ENCODE assay signal across 9 cellular contexts in the genomic region with DNA sequence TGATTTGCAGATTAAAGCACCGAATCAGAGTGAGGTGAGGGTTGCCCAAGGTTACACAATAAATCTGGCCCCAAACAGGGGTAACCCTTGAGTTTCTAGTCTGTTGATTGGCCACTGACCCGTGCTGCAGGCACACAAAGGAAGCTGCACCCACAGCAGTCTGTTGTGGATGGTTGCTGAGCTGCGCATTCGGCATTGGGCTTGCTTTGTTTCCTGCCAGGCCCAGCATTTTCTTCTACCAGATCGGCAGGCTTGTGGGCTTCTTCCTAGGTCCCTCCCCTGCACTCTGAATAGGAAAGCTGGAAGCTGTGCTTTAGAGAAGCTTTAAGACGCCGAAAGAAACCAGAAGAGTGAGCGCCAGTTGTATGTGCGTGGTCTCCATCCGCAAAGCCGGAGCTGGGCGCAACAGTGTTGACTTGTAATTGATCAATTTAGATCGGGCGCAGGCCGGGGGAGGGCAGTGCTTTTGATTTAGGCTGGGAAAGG. TPM values are rescaled to one million over a fixed set of nuclear protein-coding genes. Genes with fewer than 3 reads are reported as not detected.
DNase-seq lines count a peak whose midpoint lies in the region; ATAC-seq, FAIRE-seq and TF ChIP-seq lines count a peak whose summit lies in the region.
"Had no signal": no experiment of that assay in that cellular context is flagged by ENCODE, and none has a peak within 500 bp of the region (broad histone marks: within the 10 kb centered on the region; RNA-seq: fewer than 3 reads in every experiment).

No MANE protein-coding gene starts in this region.

- H3K27ac ChIP-seq in GM12878 (ENCODE audit: control insufficient read depth, insufficient read depth): no peak overlapping the region
- peak overlapping the region; percentile 65 for H3K27ac ChIP-seq in iPS-18a (ENCODE audit: low read length)

- no peak overlapping the region for H3K27ac Mint-ChIP-seq in progenitor cell of endocrine pancreas
- H3K27ac Mint-ChIP-seq: T-helper 1 cell treated with Interleukin-12 subunit alpha and Interleukin-12 subunit beta and Interleukin-4 antibody, amounts not matched to agents 30 μg/mL and 1 μg/mL, for 36 hours had no signal

- H3K27me3 ChIP-seq in GM12878 (replicated peaks in 1 of 2; ENCODE audit: control insufficient read depth in 2 of 2, insufficient read depth in 2 of 2, low read length in 1 of 2) (peaks cover 0 to 3% of the 10 kb centered on the region in 2 experiments; a peak in 2 of 4 replicates), iPS-18a (ENCODE audit: control insufficient read depth, insufficient read depth, low read length) (no peaks in the 10 kb centered on the region), skeletal muscle satellite cell (ENCODE audit: control insufficient read depth, insufficient read depth, low read length) (no peaks in the 10 kb centered on the region)

- CTCF ChIA-PET in GM12878 (lab: Yijun Ruan, JAX): interaction anchor here (0.6 to 2.0 kb wide), 5 partner anchors 9 to 80 kb away, joined by 3 to 9 read pairs (median 4); no protein-coding TSS in a partner anchor

- H2AFZ ChIP-seq in GM12878 (ENCODE audit: control insufficient read depth, low read depth, low read length): no peak overlapping the region

- H3K9ac ChIP-seq in GM12878 (ENCODE audit: control insufficient read depth, insufficient read depth, low read length) (no peak overlapping the region), iPS-18a (ENCODE audit: low read length) (peak overlapping the region; percentile 55), skeletal muscle satellite cell (ENCODE audit: low read depth, low read length) (peak overlapping the region; percentile 80)

- H3K4me3 ChIP-seq in GM12878 (no peak overlapping the region), iPS-18a (ENCODE audit: low read length) (peak overlapping the region; percentile 33), skeletal muscle satellite cell (ENCODE audit: low read length) (peak overlapping the region; percentile 60)

- H3K36me3 ChIP-seq in GM12878 (ENCODE audit: control insufficient read depth in 2 of 2, insufficient read depth in 2 of 2, low read length in 1 of 2): no peaks in the 10 kb centered on the region
- peaks cover 2% of the 10 kb centered on the region for H3K36me3 ChIP-seq in iPS-18a (ENCODE audit: control insufficient read depth, low read depth, low read length)
- H3K36me3 ChIP-seq in skeletal muscle satellite cell (ENCODE audit: insufficient read depth, low read length): peaks cover 7% of the 10 kb centered on the region

- ATAC-seq in GM12878 (peak; percentile 13; the same call in 1 of the 3 replicates), HG02571 (IDR thresholded peaks at IDR 0.05; ENCODE audit: unreplicated experiment) (no peak), HG03280 (IDR thresholded peaks at IDR 0.05; ENCODE audit: unreplicated experiment) (no peak)

- peaks cover 9% of the 10 kb centered on the region for H3K36me3 Mint-ChIP-seq in progenitor cell of endocrine pancreas (ENCODE audit: insufficient read depth)

- FAIRE-seq in GM12878 (lab: Jason Lieb, UNC): no peak

- no peaks in the 10 kb centered on the region for H3K9me3 ChIP-seq in GM12878 (replicated peaks; ENCODE audit: control insufficient read depth, insufficient read depth, low read length)
- H3K9me3 ChIP-seq in iPS-18a (ENCODE audit: control insufficient read depth, low read depth, low read length): no peaks in the 10 kb centered on the region
- H3K9me3 ChIP-seq in skeletal muscle satellite cell (replicated peaks; ENCODE audit: low read length): no peaks in the 10 kb centered on the region

- H3K4me2 ChIP-seq in GM12878 (ENCODE audit: control insufficient read depth, insufficient read depth): no peak overlapping the region
- peak overlapping the region; percentile 79 for H3K4me2 ChIP-seq in skeletal muscle satellite cell (ENCODE audit: low read length)

- no peak for TF ChIP-seq CTCF in GM12878 (IDR thresholded peaks at IDR 0.05 in 2 of 3, conservative IDR thresholded peaks at IDR 0.05 in 1 of 3; ENCODE audit: control insufficient read depth in 2 of 3, extremely low read depth in 1 of 3, insufficient read depth in 1 of 3, low read depth in 3 of 3, low read length in 3 of 3)
- TF ChIP-seq CTCF in progenitor cell of endocrine pancreas (IDR thresholded peaks at IDR 0.05; ENCODE audit: unreplicated experiment): no peak

- no TSS peak for BruUV-seq in GM12878 (replicated peaks; lab: Mats Ljungman, UMichigan)

- POLR2A ChIA-PET in GM12878 (lab: Charles Lee): interaction anchor here (0.5 kb wide), 1 partner anchor 9 kb away, joined by 3 read pairs; no protein-coding TSS in a partner anchor

- H3K4me1 Mint-ChIP-seq in progenitor cell of endocrine pancreas (ENCODE audit: low read depth): peaks cover 22% of the 10 kb centered on the region

- no peaks in the 10 kb centered on the region for H3K27me3 Mint-ChIP-seq in progenitor cell of endocrine pancreas

- TF ChIP-seq POLR2A in GM12878 (IDR thresholded peaks at IDR 0.05; ENCODE audit: low read depth, low read length): no peak

- RAD21 ChIA-PET in GM12878 (lab: Charles Lee; ENCODE audit: unreplicated experiment): interaction anchor here (1.9 kb wide), 1 partner anchor 20 kb away, joined by 5 read pairs; no protein-coding TSS in a partner anchor

- TF ChIP-seq EP300 in GM12878 (IDR thresholded peaks at IDR 0.05; ENCODE audit: borderline replicate concordance in 1 of 2, control insufficient read depth in 1 of 2, low read depth in 2 of 2, low read length in 2 of 2): no peak

- H3K4me3 Mint-ChIP-seq in progenitor cell of endocrine pancreas (ENCODE audit: low read depth): no peak overlapping the region
- H3K4me3 Mint-ChIP-seq: T-helper 1 cell treated with Interleukin-12 subunit alpha and Interleukin-12 subunit beta and Interleukin-4 antibody, amounts not matched to agents 30 μg/mL and 1 μg/mL, for 36 hours had no signal

- H4K20me1 ChIP-seq in GM12878 (ENCODE audit: control insufficient read depth, insufficient read depth): no peaks in the 10 kb centered on the region

- no peak for TF ChIP-seq RAD21 in GM12878 (IDR thresholded peaks at IDR 0.05; ENCODE audit: insufficient read depth, low read depth, low read length)

- no peaks in the 10 kb centered on the region for H3K79me2 ChIP-seq in GM12878 (ENCODE audit: control insufficient read depth, insufficient read depth, low read length)

- 61% methylated on average over 15 of the region's 15 CpGs for WGBS in GM12878 (ENCODE audit: insufficient coverage, insufficient replicate concordance, low lambda C conversion rate, missing lambda C conversion rate)

- no peaks in the 10 kb centered on the region for H3K4me1 ChIP-seq in GM12878 (ENCODE audit: control insufficient read depth, insufficient read depth, low read length)
- H3K4me1 ChIP-seq in iPS-18a (ENCODE audit: control insufficient read depth, low read depth, low read length): peaks cover 57% of the 10 kb centered on the region
- H3K4me1 ChIP-seq in skeletal muscle satellite cell (ENCODE audit: control insufficient read depth, insufficient read depth, low read length): peaks cover 61% of the 10 kb centered on the region

- DNase-seq in NCI-H2081 treated with DMSO at 0.1 percent for 48 hours (lab: John Stamatoyannopoulos, UW): peak; percentile 98
- no peak for DNase-seq in GM12878 (ENCODE audit: low read depth, low spot score)
- no peak for DNase-seq in stimulated activated CD4-positive, alpha-beta T cell treated with anti-CD3 and anti-CD28 coated beads, Interleukin-15, amount 100 ng/mL, for 24 hours
- DNase-seq in progenitor cell of endocrine pancreas (ENCODE audit: low spot score, unreplicated experiment): no peak

- no peaks in the 10 kb centered on the region for H3K9me3 Mint-ChIP-seq in progenitor cell of endocrine pancreas (ENCODE audit: low read depth)
- H3K9me3 Mint-ChIP-seq: T-helper 1 cell treated with Interleukin-12 subunit alpha and Interleukin-12 subunit beta and Interleukin-4 antibody, amounts not matched to agents 30 μg/mL and 1 μg/mL, for 36 hours had no signal

- intact Hi-C loops in GM12878 (cut with micrococcal nuclease; ENCODE audit: unreplicated experiment): no loop called here

- SMC1A ChIA-PET in GM12878 (lab: Charles Lee; ENCODE audit: uncharacterized antibody, unreplicated experiment): interaction anchor here (0.6 to 1.5 kb wide), 6 partner anchors 9 to 616 kb away, joined by 3 to 8 read pairs (median 3); a partner anchor contains a TSS

- in situ Hi-C loops in GM12878 (cut with MboI): no loop called here

RNA-seq across cellular contexts. Expression of a gene that starts 12.1 kb away (rescaled TPM):
- total RNA-seq in GM12878 (2013; cell fraction: nucleolus; rRNA removed): 0.48 and 0.66 TPM in 2 replicates
- total RNA-seq in GM12878 (2014; rRNA removed): 0.38 and 0.45 TPM in 2 replicates
- total RNA-seq in GM12878 (2014; rRNA removed; fragmentation: Illumina TruSeq; extraction: Trizol): 0.45 and 0.55 TPM in 2 replicates
- 0.51 and 1.3 TPM in 2 replicates for total RNA-seq in GM12878 (2021)
- polyA plus RNA-seq in GM12878 (2011; ENCODE audit: low read depth): 0.13 TPM
- polyA plus RNA-seq in GM12878 (2011; rRNA removed): 1.1 and 1.7 TPM in 2 replicates
- polyA plus RNA-seq in GM12878 (2011; cell fraction: cytosol; rRNA removed): 0.95 and 1.2 TPM in 2 replicates
- polyA plus RNA-seq in GM12878 (2011; cell fraction: nucleus; rRNA removed): 0.54 and 0.87 TPM in 2 replicates
- 0.24 TPM in 1 of 2 replicates, not detected in the other for polyA plus RNA-seq in GM12878 (2012)
- polyA plus RNA-seq in GM12878 (2014; fragmentation: Illumina TruSeq; extraction: Trizol): 0.85 and 1.0 TPM in 2 replicates
- polyA plus RNA-seq in GM12878 (2014; fragmentation: Nextera tagmentation; extraction: Ambion mirVana): under 1 TPM; 0.29 to 0.50 TPM
- 0.39 and 0.82 TPM in 2 replicates for polyA plus RNA-seq in GM12878 (2014; rRNA removed)
- under 1 TPM; 0.24 TPM for polyA plus RNA-seq in GM12878 (2016; fragmentation: Nextera tagmentation; extraction: Ambion mirVana)
- 1.2 and 2.5 TPM in 2 replicates for polyA minus RNA-seq in GM12878 (2011; rRNA and poly(A)+ RNA removed)
- 0.31 and 0.53 TPM in 2 replicates for polyA minus RNA-seq in GM12878 (2011; cell fraction: cytosol; rRNA and poly(A)+ RNA removed)
- polyA minus RNA-seq in GM12878 (2011; cell fraction: nucleus; rRNA and poly(A)+ RNA removed): 0.60 and 0.96 TPM in 2 replicates
- total RNA-seq in skeletal muscle satellite cell (2012; rRNA removed): 32.1 and 33.0 TPM in 2 replicates
- total RNA-seq in progenitor cell of endocrine pancreas: 26.7 and 28.4 TPM in 2 replicates

Comparison
In these comparisons a context has a peak if more than half of its experiments do, and no peak if none do; other contexts are left out.
1. RNA of a gene that starts 12.1 kb away (total RNA-seq): 26.7 to 28.4 TPM in progenitor cell of endocrine pancreas; 0.38 to 1.3 TPM in GM12878; every median in the first group is over 10 times any median in the second.